ENCODE assay signal across 2 cellular contexts in genomic region chr19:44003461-44004134, GRCh38.
TF ChIP-seq lines count a peak whose summit lies in the region.

No MANE protein-coding gene starts in this region.

TF ChIP-seq in HCT116, 20 proteins besides CTCF, POLR2A, EP300 and RAD21:
- TF ChIP-seq MAX (IDR thresholded peaks at IDR 0.05), result no peak
- no peak for TF ChIP-seq REST (IDR thresholded peaks at IDR 0.05; ENCODE audit: low read depth)
- no peak for TF ChIP-seq SIN3A (IDR thresholded peaks at IDR 0.05; ENCODE audit: low read depth)
- no peak for TF ChIP-seq ZBTB33 (IDR thresholded peaks at IDR 0.05; ENCODE audit: extremely low read depth, insufficient replicate concordance, low read length)
- TF ChIP-seq TCF7L2 (IDR thresholded peaks at IDR 0.05; ENCODE audit: borderline replicate concordance, extremely low read depth, insufficient read depth, insufficient read length), result no peak
- TF ChIP-seq EZH2 (IDR thresholded peaks at IDR 0.05), result no peak

TF ChIP-seq in HepG2, 621 proteins besides CTCF, POLR2A, EP300 and RAD21:
- TF ChIP-seq CEBPB (IDR thresholded peaks at IDR 0.05; ENCODE audit: borderline replicate concordance, low read depth, low read length) (peak; percentile 50; the same call in 1 of the 2 replicates), ZNF432 (CRISPR knock-in tag; IDR thresholded peaks at IDR 0.05; ENCODE audit: borderline replicate concordance) (no peak), CEBPG (CRISPR knock-in tag; IDR thresholded peaks at IDR 0.05) (peak; percentile 14; the same call in 1 of the 2 replicates), ZNF296 (CRISPR knock-in tag; conservative IDR thresholded peaks at IDR 0.05) (no peak), ZNF333 (CRISPR knock-in tag; IDR thresholded peaks at IDR 0.05; ENCODE audit: borderline replicate concordance) (no peak), ATF2 (CRISPR knock-in tag; IDR thresholded peaks at IDR 0.05) (no peak), HMGXB4 (CRISPR knock-in tag; IDR thresholded peaks at IDR 0.05; ENCODE audit: borderline replicate concordance in 1 of 2, low read depth in 1 of 2) (0 out of 4 replicates have a peak, but pooled peaks of 1 of the 2 experiments have one; percentile 3), ZNF318 (CRISPR knock-in tag; IDR thresholded peaks at IDR 0.05) (no peak), ZNF552 (CRISPR knock-in tag; IDR thresholded peaks at IDR 0.05; ENCODE audit: borderline replicate concordance) (no peak), ZNF18 (CRISPR knock-in tag; IDR thresholded peaks at IDR 0.05; ENCODE audit: insufficient replicate concordance) (peak; percentile 43), EEA1 (CRISPR knock-in tag; IDR thresholded peaks at IDR 0.05; ENCODE audit: borderline replicate concordance) (no peak), PAF1 (CRISPR knock-in tag; IDR thresholded peaks at IDR 0.05) (no peak), PHF8 (CRISPR knock-in tag; IDR thresholded peaks at IDR 0.05) (peak; percentile 33; the same call in 1 of the 2 replicates), ZSCAN30 (CRISPR knock-in tag; IDR thresholded peaks at IDR 0.05) (no peak), ZNF784 (CRISPR knock-in tag; IDR thresholded peaks at IDR 0.05; ENCODE audit: borderline replicate concordance) (peak; percentile 54; the same call in 1 of the 2 replicates), DNMT3B (CRISPR knock-in tag; conservative IDR thresholded peaks at IDR 0.05) (no peak), ZNF34 (CRISPR knock-in tag; IDR thresholded peaks at IDR 0.05; ENCODE audit: borderline replicate concordance) (no peak), PBX3 (CRISPR knock-in tag; IDR thresholded peaks at IDR 0.05; ENCODE audit: borderline replicate concordance) (no peak), MTF2 (CRISPR knock-in tag; IDR thresholded peaks at IDR 0.05; ENCODE audit: borderline replicate concordance) (no peak)
